In the genomic region with DNA sequence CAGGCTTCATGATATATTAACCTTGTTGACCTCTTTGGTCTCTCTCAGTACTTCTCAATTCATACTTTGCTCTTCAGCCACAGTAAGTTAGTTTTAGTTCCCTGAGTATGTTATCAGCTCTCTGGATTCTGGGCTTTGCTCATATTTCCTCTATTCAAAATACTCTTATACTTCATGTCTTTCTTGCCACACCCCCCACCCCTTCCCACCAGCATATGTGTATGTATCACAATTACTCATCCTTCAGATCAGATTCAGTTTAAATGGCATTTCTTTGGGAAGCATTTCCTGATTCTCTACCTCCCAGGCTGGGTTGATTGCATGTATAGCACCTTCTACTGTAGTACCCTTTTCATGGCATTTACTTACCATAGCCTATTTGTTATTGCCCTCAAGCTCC, we compare ENCODE assay signal across 14 cellular contexts. TPM values are rescaled to one million over a fixed set of nuclear protein-coding genes. Genes with fewer than 3 reads are reported as not detected.
A peak's percentile ranks its signal among the peaks of the same experiment; 100 is the strongest.
DNase-seq lines count a peak whose midpoint lies in the region; ATAC-seq, FAIRE-seq and TF ChIP-seq lines count a peak whose summit lies in the region.
"Had no signal": no experiment of that assay in that cellular context is flagged by ENCODE, and none has a peak within 500 bp of the region (broad histone marks: within the 10 kb centered on the region; RNA-seq: fewer than 3 reads in every experiment).

No MANE protein-coding gene starts in this region.

- peaks cover 15% of the 10 kb centered on the region for H3F3A ChIP-seq in GM23248 (ENCODE audit: insufficient read depth)
- no peaks in the 10 kb centered on the region for H3F3A ChIP-seq in PC-3 (ENCODE audit: low read length, unreplicated experiment)

- BruUV-seq in PC-3 (replicated peaks; lab: Mats Ljungman, UMichigan): no TSS peak

- H3K36me3 ChIP-seq in GM23248 (ENCODE audit: low read depth) (peaks cover 46% of the 10 kb centered on the region), PC-3 (ENCODE audit: low read depth, low read length) (peaks cover 23% of the 10 kb centered on the region)

- H3K4me1 Mint-ChIP-seq in natural killer cell: peaks cover 10 to 14% of the 10 kb centered on the region in 2 donors

- H2AFZ ChIP-seq in GM23248 (no peak overlapping the region), PC-3 (ENCODE audit: low read length) (no peak overlapping the region)

- intact Hi-C loops in PC-3 (cut with micrococcal nuclease) (loop anchor here (5.0 kb wide), 2 partner anchors 103 to 433 kb away; a partner anchor contains a TSS), natural killer cell (cut with micrococcal nuclease) (no loop called here)

- peaks cover 3% of the 10 kb centered on the region for H3K36me3 Mint-ChIP-seq in natural killer cell

- H3K9me3 Mint-ChIP-seq in natural killer cell: no peaks in the 10 kb centered on the region

- in situ Hi-C loops in GM23248 (cut with MboI): loop anchor here (5.0 kb wide), 1 partner anchor 363 kb away; no protein-coding TSS in a partner anchor
- in situ Hi-C loops in astrocyte of the spinal cord (cut with HindIII; ENCODE audit: low sequenced_read_pairs): no loop called here

- H3K27ac Mint-ChIP-seq in natural killer cell: no peak overlapping the region

- no peaks in the 10 kb centered on the region for H3K27me3 Mint-ChIP-seq in natural killer cell (ENCODE audit: low read depth in 2 of 2)

- H3K4me2 ChIP-seq in GM23248 (ENCODE audit: unreplicated experiment): no peak overlapping the region
- no peak overlapping the region for H3K4me2 ChIP-seq in PC-3 (ENCODE audit: low read length)

- H3K9me2 ChIP-seq in GM23248 (ENCODE audit: insufficient read depth): no peaks in the 10 kb centered on the region
- no peaks in the 10 kb centered on the region for H3K9me2 ChIP-seq in PC-3 (replicated peaks; ENCODE audit: low read length)

- POLR2A ChIA-PET in PC-3 (lab: Charles Lee; ENCODE audit: unreplicated experiment): no interaction called here

- ATAC-seq in PC-3 (peak; percentile 71), natural killer cell (no peak)

- H3K4me1 ChIP-seq in GM23248 (ENCODE audit: insufficient read depth) (peaks cover 13% of the 10 kb centered on the region), PC-3 (ENCODE audit: insufficient read depth, low read length) (peaks cover 7% of the 10 kb centered on the region; the same call in 1 of the 2 replicates)

- no peak for TF ChIP-seq CTCF in PC-3 (conservative IDR thresholded peaks at IDR 0.05; ENCODE audit: low read depth, low read length)
- no peak for TF ChIP-seq CTCF in astrocyte of the spinal cord (IDR thresholded peaks at IDR 0.05; ENCODE audit: low read depth, low read length)
- TF ChIP-seq CTCF in natural killer cell (IDR thresholded peaks at IDR 0.05): no peak

- DNase-seq in GM23248: peak; percentile 23
- DNase-seq in PC-3: peak; percentile 37
- peak; percentile 3 for DNase-seq in astrocyte of the spinal cord (ENCODE audit: low read depth, low spot score)
- DNase-seq in non-pigmented ciliary epithelial cell (ENCODE audit: low read depth): peak; percentile 44
- no peak for DNase-seq in foreskin melanocyte
- no peak for DNase-seq in natural killer cell
- DNase-seq in frontal cortex (ENCODE audit: low spot score in 2 of 2): no peak
- DNase-seq: activated effector memory CD4-positive, alpha-beta T cell treated with Interleukin-2 at 50 U/mL for 16 hours; esophagus squamous epithelium; NCI-H1694 treated with DMSO at 0.1 percent for 48 hours; NCI-H748 treated with DMSO at 0.1 percent for 48 hours; Right ventricle myocardium superior had no signal

- H4K20me1 ChIP-seq in GM23248 (ENCODE audit: insufficient read depth) (no peaks in the 10 kb centered on the region), PC-3 (ENCODE audit: low read length) (no peaks in the 10 kb centered on the region)

- CTCF ChIA-PET in PC-3 (lab: Charles Lee): no interaction called here

- no peak for FAIRE-seq in frontal cortex (lab: Jason Lieb, UNC)

- H3K9me3 ChIP-seq in GM23248 (ENCODE audit: low read depth) (no peaks in the 10 kb centered on the region), PC-3 (ENCODE audit: low read length) (no peaks in the 10 kb centered on the region)
- H3K9me3 ChIP-seq: esophagus squamous epithelium, suprapubic skin had no signal

- H3K27ac ChIP-seq in GM23248 (no peak overlapping the region), PC-3 (ENCODE audit: low read length) (no peak overlapping the region)
- H3K27ac ChIP-seq: C4-2B, esophagus squamous epithelium, suprapubic skin had no signal

- no peak overlapping the region for H3K9ac ChIP-seq in GM23248
- no peak overlapping the region for H3K9ac ChIP-seq in PC-3 (ENCODE audit: low read length)

- no peak overlapping the region for H3K4me3 ChIP-seq in GM23248
- no peak overlapping the region for H3K4me3 ChIP-seq in PC-3 (ENCODE audit: low read length)
- no peak overlapping the region for H3K4me3 ChIP-seq in astrocyte of the spinal cord (ENCODE audit: low read depth, low read length)
- H3K4me3 ChIP-seq: esophagus squamous epithelium, suprapubic skin had no signal

- H3K27me3 ChIP-seq in GM23248 (replicated peaks; ENCODE audit: insufficient read depth) (no peaks in the 10 kb centered on the region), PC-3 (ENCODE audit: low read length) (no peaks in the 10 kb centered on the region)
- H3K27me3 ChIP-seq: esophagus squamous epithelium, suprapubic skin had no signal

- no peak overlapping the region for H3K4me3 Mint-ChIP-seq in natural killer cell

- H3K79me2 ChIP-seq in GM23248 (ENCODE audit: insufficient read depth) (peaks cover 28% of the 10 kb centered on the region), PC-3 (ENCODE audit: low read length) (no peaks in the 10 kb centered on the region)

RNA-seq across cellular contexts. Expression of a gene that starts 28.3 kb away (rescaled TPM):
- total RNA-seq in GM23248 (2014; rRNA removed; shearing (Covaris generic)): 65.7 and 75.2 TPM in 2 replicates
- 35.2 and 38.0 TPM in 2 replicates for polyA plus RNA-seq in GM23248 (2016; fragmentation: Nextera tagmentation; extraction: Ambion mirVana)
- 20.4 and 24.0 TPM in 2 replicates for total RNA-seq in PC-3 (2014; rRNA removed)
- 10 to 100 TPM; 27.7 to 38.8 (median 36.2) TPM for total RNA-seq in natural killer cell
- 30.2 TPM for total RNA-seq in frontal cortex

RNA-seq across cellular contexts. Expression of a gene that starts 29.6 kb away (rescaled TPM):
- 51.9 and 52.2 TPM in 2 replicates for total RNA-seq in GM23248 (2014; rRNA removed; shearing (Covaris generic))
- 54.6 and 56.3 TPM in 2 replicates for polyA plus RNA-seq in GM23248 (2016; fragmentation: Nextera tagmentation; extraction: Ambion mirVana)
- total RNA-seq in PC-3 (2014; rRNA removed) (6.4 and 7.5 TPM in 2 replicates), natural killer cell (1 to 10 TPM; 3.5 to 5.8 (median 3.9) TPM), frontal cortex (28.9 TPM)

Comparison
In these comparisons a context has a peak if more than half of its experiments do, and no peak if none do; other contexts are left out.
1. DNase-seq: peak in GM23248 (single experiment), PC-3 (single experiment), astrocyte of the spinal cord (single experiment) and non-pigmented ciliary epithelial cell (single experiment); none in foreskin melanocyte (single experiment), natural killer cell (single experiment) and frontal cortex (0 of 2).